ENCODE assay signal across 2 cellular contexts in genomic region chr10:117298219-117298618, GRCh38.
TF ChIP-seq lines count a peak whose summit lies in the region.

No MANE protein-coding gene starts in this region.

TF ChIP-seq in HepG2, 621 proteins besides CTCF, POLR2A, EP300 and RAD21:
- no peak for TF ChIP-seq SOX13 (IDR thresholded peaks at IDR 0.05)
- no peak for TF ChIP-seq SOX13 (CRISPR knock-in tag; conservative IDR thresholded peaks at IDR 0.05 in 1 of 2, IDR thresholded peaks at IDR 0.05 in 1 of 2)
- peak; percentile 74 for TF ChIP-seq MAFF (IDR thresholded peaks at IDR 0.05; ENCODE audit: low read depth, low read length)
- no peak for TF ChIP-seq GABPA (IDR thresholded peaks at IDR 0.05; ENCODE audit: low read depth, low read length)
- TF ChIP-seq GABPA (CRISPR knock-in tag; IDR thresholded peaks at IDR 0.05; ENCODE audit: low read depth) = no peak
- TF ChIP-seq, protein P1, sequence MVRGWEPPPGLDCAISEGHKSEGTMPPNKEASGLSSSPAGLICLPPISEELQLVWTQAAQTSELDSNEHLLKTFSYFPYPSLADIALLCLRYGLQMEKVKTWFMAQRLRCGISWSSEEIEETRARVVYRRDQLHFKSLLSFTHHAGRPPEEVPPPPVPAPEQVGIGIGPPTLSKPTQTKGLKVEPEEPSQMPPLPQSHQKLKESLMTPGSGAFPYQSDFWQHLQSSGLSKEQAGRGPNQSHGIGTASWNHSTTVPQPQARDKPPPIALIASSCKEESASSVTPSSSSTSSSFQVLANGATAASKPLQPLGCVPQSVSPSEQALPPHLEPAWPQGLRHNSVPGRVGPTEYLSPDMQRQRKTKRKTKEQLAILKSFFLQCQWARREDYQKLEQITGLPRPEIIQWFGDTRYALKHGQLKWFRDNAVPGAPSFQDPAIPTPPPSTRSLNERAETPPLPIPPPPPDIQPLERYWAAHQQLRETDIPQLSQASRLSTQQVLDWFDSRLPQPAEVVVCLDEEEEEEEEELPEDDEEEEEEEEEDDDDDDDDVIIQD (CRISPR knock-in tag; IDR thresholded peaks at IDR 0.05; ENCODE audit: low read depth) = no peak
- TF ChIP-seq TFE3 (CRISPR knock-in tag; IDR thresholded peaks at IDR 0.05) = no peak
- no peak for TF ChIP-seq FOXO4 (CRISPR knock-in tag; conservative IDR thresholded peaks at IDR 0.05)
- peak; percentile 70 to 83 for TF ChIP-seq MAFK (conservative IDR thresholded peaks at IDR 0.05 in 1 of 2, IDR thresholded peaks at IDR 0.05 in 1 of 2; ENCODE audit: low read length in 2 of 2)
- TF ChIP-seq ZNF766 (CRISPR knock-in tag; IDR thresholded peaks at IDR 0.05; ENCODE audit: borderline replicate concordance) = no peak

TF ChIP-seq in K562, 482 proteins besides CTCF, POLR2A, EP300 and RAD21:
- TF ChIP-seq E2F3 (CRISPR knock-in tag; IDR thresholded peaks at IDR 0.05) (no peak), PBX2 (CRISPR knock-in tag; IDR thresholded peaks at IDR 0.05; ENCODE audit: low read depth) (no peak), PBX2 (tag; conservative IDR thresholded peaks at IDR 0.05; ENCODE audit: low read depth) (no peak), PCBP2 (IDR thresholded peaks at IDR 0.05; ENCODE audit: low read depth, low read length, poor library complexity, severe bottlenecking) (no peak), ZFP36 (IDR thresholded peaks at IDR 0.05; ENCODE audit: low read depth, low read length, partially characterized antibody) (no peak), EZH2 (IDR thresholded peaks at IDR 0.05; ENCODE audit: borderline replicate concordance, low read depth, low read length) (no peak), MAFK (IDR thresholded peaks at IDR 0.05; ENCODE audit: low read length) (peak; percentile 24; the same call in 1 of the 2 replicates), JUND (IDR thresholded peaks at IDR 0.05; ENCODE audit: borderline replicate concordance, low read depth, low read length) (no peak), JUND (tag; IDR thresholded peaks at IDR 0.05; ENCODE audit: borderline replicate concordance, low read depth, low read length) (no peak), HDAC8 (tag; IDR thresholded peaks at IDR 0.05) (no peak), ZNF316 (IDR thresholded peaks at IDR 0.05) (peak; percentile 61), C11orf30 (IDR thresholded peaks at IDR 0.05; ENCODE audit: low read depth) (0 out of 2 replicates have a peak, but pooled peaks have one; percentile 7), ZNF124 (CRISPR knock-in tag; IDR thresholded peaks at IDR 0.05) (no peak)
